1 cellular context compared by ENCODE assay signal in genomic region chr1:43360616-43361015, GRCh38.
TF ChIP-seq lines count a peak whose summit lies in the region.

No MANE protein-coding gene starts in this region.

TF ChIP-seq in HCT116, 20 proteins besides CTCF, POLR2A, EP300 and RAD21:
- TF ChIP-seq ATF3 (IDR thresholded peaks at IDR 0.05) (no peak), EZH2 (IDR thresholded peaks at IDR 0.05) (no peak), MAX (IDR thresholded peaks at IDR 0.05) (no peak), POLR2AphosphoS5 (IDR thresholded peaks at IDR 0.05; ENCODE audit: low read depth, low read length) (no peak), JUND (IDR thresholded peaks at IDR 0.05) (no peak), REST (IDR thresholded peaks at IDR 0.05; ENCODE audit: low read depth) (no peak), SP1 (IDR thresholded peaks at IDR 0.05; ENCODE audit: low read depth) (no peak), ELF1 (IDR thresholded peaks at IDR 0.05; ENCODE audit: borderline replicate concordance, low read depth) (no peak), TCF7L2 (IDR thresholded peaks at IDR 0.05; ENCODE audit: borderline replicate concordance, extremely low read depth, insufficient read depth, insufficient read length) (no peak), SIN3A (IDR thresholded peaks at IDR 0.05; ENCODE audit: low read depth) (no peak), SRF (IDR thresholded peaks at IDR 0.05; ENCODE audit: low read depth) (no peak), ZNF274 (IDR thresholded peaks at IDR 0.05; ENCODE audit: low read depth, low read length) (no peak)
